19 cellular contexts compared by ENCODE assay signal in genomic region chr2:177586154-177586553, GRCh38.
"Had no signal": no experiment of that assay in that cellular context is flagged by ENCODE, and none has a peak within 500 bp of the region (broad histone marks: within the 10 kb centered on the region; RNA-seq: fewer than 3 reads in every experiment).

No MANE protein-coding gene starts in this region.

- H3K27me3 ChIP-seq: neural progenitor cell, right atrium auricular region, tibial nerve, upper lobe of left lung had no signal

- ATAC-seq: natural killer cell treated with Interleukin-12 subunit alpha and Interleukin-12 subunit beta and Interleukin-15 and Interleukin-18, amount 100 ng/mL, for 72 hours; stimulated activated naive B cell treated with anti-CD40 and anti-IgM and Interleukin-4, amounts not matched to agents 10 μg/mL and 1 μg/mL and 100 μg/mL, for 72 hours had no signal

- H3K36me3 Mint-ChIP-seq: memory B cell; naive B cell; natural killer cell treated with Interleukin-12 subunit alpha and Interleukin-12 subunit beta and Interleukin-15 and Interleukin-18, amount 100 ng/mL, for 72 hours; neural progenitor cell; stimulated activated naive B cell treated with anti-CD40 and anti-IgM and Interleukin-4, amounts not matched to agents 10 μg/mL and 1 μg/mL and 100 μg/mL, for 72 hours had no signal

- H3K4me1 ChIP-seq: neural progenitor cell, prostate gland, right atrium auricular region, tibial nerve, upper lobe of left lung had no signal

- H2AFZ ChIP-seq: neural progenitor cell had no signal

- DNase-seq: cortex of kidney; naive B cell; stimulated activated CD4-positive, alpha-beta T cell treated with anti-CD3 and anti-CD28 coated beads, Interleukin-15, amount 100 ng/mL, for 24 hours; stimulated activated CD4-positive, alpha-beta T cell treated with anti-CD3 and anti-CD28 coated beads, Interleukin-2, amount 100 ng/mL, for 48 hours; stimulated activated naive B cell treated with anti-CD40 and anti-IgM and Interleukin-4, amounts not matched to agents 10 μg/mL and 1 μg/mL and 100 μg/mL, for 72 hours; upper lobe of left lung had no signal

- H3K4me2 ChIP-seq: neural progenitor cell had no signal

- H3K9me3 Mint-ChIP-seq: memory B cell; natural killer cell treated with Interleukin-12 subunit alpha and Interleukin-12 subunit beta and Interleukin-15 and Interleukin-18, amount 100 ng/mL, for 72 hours; neural progenitor cell; stimulated activated naive B cell treated with anti-CD40 and anti-IgM and Interleukin-4, amounts not matched to agents 10 μg/mL and 1 μg/mL and 100 μg/mL, for 72 hours; stimulated activated naive CD8-positive, alpha-beta T cell treated with anti-CD3 and anti-CD28 coated beads, Interleukin-15, Interleukin-2, amounts not matched to agents 100 ng/mL and 50 ng/mL, for 24 hours had no signal

- H3K27ac Mint-ChIP-seq: memory B cell; natural killer cell treated with Interleukin-12 subunit alpha and Interleukin-12 subunit beta and Interleukin-15 and Interleukin-18, amount 100 ng/mL, for 72 hours; neural progenitor cell; stimulated activated naive B cell treated with anti-CD40 and anti-IgM and Interleukin-4, amounts not matched to agents 10 μg/mL and 1 μg/mL and 100 μg/mL, for 72 hours; stimulated activated naive CD8-positive, alpha-beta T cell treated with anti-CD3 and anti-CD28 coated beads, Interleukin-15, Interleukin-2, amounts not matched to agents 100 ng/mL and 50 ng/mL, for 24 hours had no signal

- H3K36me3 ChIP-seq: neural progenitor cell, prostate gland, right atrium auricular region, thoracic aorta, tibial nerve, upper lobe of left lung had no signal

- H3K9ac ChIP-seq: neural progenitor cell had no signal

- FAIRE-seq: frontal cortex, keratinocyte, urothelium cell line had no signal

- H3K27ac ChIP-seq: neural progenitor cell, right atrium auricular region, skin epidermis, thoracic aorta, tibial nerve, upper lobe of left lung had no signal

- H3K4me3 Mint-ChIP-seq: memory B cell; naive B cell; natural killer cell treated with Interleukin-12 subunit alpha and Interleukin-12 subunit beta and Interleukin-15 and Interleukin-18, amount 100 ng/mL, for 72 hours; stimulated activated naive B cell treated with anti-CD40 and anti-IgM and Interleukin-4, amounts not matched to agents 10 μg/mL and 1 μg/mL and 100 μg/mL, for 72 hours; stimulated activated naive CD8-positive, alpha-beta T cell treated with anti-CD3 and anti-CD28 coated beads, Interleukin-15, Interleukin-2, amounts not matched to agents 100 ng/mL and 50 ng/mL, for 24 hours had no signal

- H3K4me1 Mint-ChIP-seq: naive B cell, neural progenitor cell had no signal

- H3K9me3 ChIP-seq: prostate gland, right atrium auricular region, thoracic aorta, tibial nerve, upper lobe of left lung had no signal

- H3K4me3 ChIP-seq: lung, neural progenitor cell, prostate gland, right atrium auricular region, skin epidermis, thoracic aorta, tibial nerve, upper lobe of left lung had no signal
